Comparison of ENCODE assay signal across 8 cellular contexts in the genomic region with DNA sequence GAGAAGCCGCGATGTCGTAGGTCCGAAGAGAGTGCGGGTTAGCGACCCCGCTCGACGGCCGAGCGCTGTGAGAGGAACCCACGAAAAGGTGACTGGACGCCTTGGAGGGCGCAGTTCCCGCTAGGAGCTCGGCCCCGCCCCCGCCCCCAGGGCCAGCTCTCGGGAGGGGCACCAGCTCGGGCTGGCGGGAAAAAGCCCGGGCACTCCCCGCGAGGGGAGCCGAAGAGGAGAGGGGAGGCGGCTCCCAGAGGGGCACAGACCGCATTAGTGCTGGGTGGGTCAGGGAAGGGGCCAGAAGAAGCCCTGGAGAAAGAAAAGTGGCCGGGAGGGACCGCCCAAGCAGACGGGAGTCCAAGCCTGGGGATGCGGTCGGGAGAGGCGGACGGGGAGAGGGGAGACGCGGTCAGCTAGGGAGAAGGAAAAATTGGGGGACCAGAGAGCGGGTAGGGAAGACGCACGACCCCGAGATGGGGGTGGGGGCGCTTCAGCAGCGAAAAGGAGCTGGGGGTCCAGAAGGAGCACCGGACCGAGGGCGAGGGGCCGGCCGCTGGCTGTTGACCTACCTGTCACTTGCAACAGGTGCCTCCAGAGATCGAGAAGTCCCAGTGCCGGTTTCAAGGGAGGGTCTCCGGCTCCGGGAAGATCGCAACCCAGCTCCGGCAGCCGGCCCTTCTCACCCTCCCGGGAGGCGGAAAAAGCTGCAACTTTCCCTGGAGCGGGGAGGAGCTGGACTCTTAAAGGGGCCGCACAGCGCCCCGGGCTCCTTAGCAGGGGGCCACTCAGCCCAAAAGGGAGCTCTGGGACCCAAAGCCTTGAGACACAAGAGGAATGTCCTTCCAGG. TPM values are rescaled to one million over a fixed set of nuclear protein-coding genes. Genes with fewer than 3 reads are reported as not detected.
DNase-seq lines count a peak whose midpoint lies in the region; ATAC-seq and TF ChIP-seq lines count a peak whose summit lies in the region.

A gene (minus strand): TSS at position 681 of the 841 bp plus-strand sequence. CDS start 30,084 bp downstream, outside the sequence.

- peak within 1 kb of the TSS; percentile 82 for H3K4me3 Mint-ChIP-seq in type B pancreatic cell

- peaks cover 17% of the 10 kb centered on the region for H3K27me3 Mint-ChIP-seq in type B pancreatic cell

- H3K4me1 Mint-ChIP-seq in type B pancreatic cell (ENCODE audit: unreplicated experiment) = no peaks in the 10 kb centered on the region

- H3K27me3 ChIP-seq in HUES64 (ENCODE audit: insufficient read depth, low read length) (peaks cover 46% of the 10 kb centered on the region), lower lobe of right lung (ENCODE audit: low read depth) (no peaks in the 10 kb centered on the region)

- DNase-seq in AG09309 (ENCODE audit: low read depth) = no peak
- DNase-seq in dermis blood vessel endothelial cell = peak; percentile 54
- DNase-seq in lower lobe of right lung = peak; percentile 46
- no peak for DNase-seq in type B pancreatic cell (ENCODE audit: extremely low spot score, unreplicated experiment)
- DNase-seq in activated CD4-positive, CD25-positive, alpha-beta regulatory T cell treated with anti-CD3 and anti-CD28 coated beads, Interleukin-2, amount 50 U/mL, for 72 hours = no peak
- DNase-seq in NOMO-1 treated with DMSO at 0.1 percent for 48 hours (lab: John Stamatoyannopoulos, UW; ENCODE audit: unreplicated experiment) = no peak

- ATAC-seq in lower lobe of right lung = peak; percentile 76 to 88
- no peak for ATAC-seq in esophagus mucosa

- TF ChIP-seq CTCF in AG09309 (IDR thresholded peaks at IDR 0.05; ENCODE audit: control insufficient read depth, insufficient read depth, low read depth, low read length, missing control alignments) = no peak
- no peak for TF ChIP-seq CTCF in lower lobe of right lung (IDR thresholded peaks at IDR 0.05)
- TF ChIP-seq CTCF in type B pancreatic cell (conservative IDR thresholded peaks at IDR 0.05) = no peak

- H3K36me3 ChIP-seq in HUES64 (ENCODE audit: insufficient read depth, low read length) (no peaks in the 10 kb centered on the region), lower lobe of right lung (no peaks in the 10 kb centered on the region)

- H3K27ac Mint-ChIP-seq in type B pancreatic cell = no peak within 1 kb of the TSS

- H3K27ac ChIP-seq in HUES64 (ENCODE audit: low read depth, low read length) (no peak within 1 kb of the TSS), lower lobe of right lung (peak within 1 kb of the TSS; percentile 58)

- H3K9me3 ChIP-seq in HUES64 (ENCODE audit: insufficient read depth, low read depth, low read length) (no peaks in the 10 kb centered on the region), lower lobe of right lung (no peaks in the 10 kb centered on the region)

- no peak within 1 kb of the TSS for H3K9ac ChIP-seq in HUES64 (ENCODE audit: low read depth, low read length)

- 1% methylated on average over 60 of the region's 60 CpGs for WGBS in HUES64

- peaks cover 9% of the 10 kb centered on the region for H3K9me3 Mint-ChIP-seq in type B pancreatic cell

- peak within 1 kb of the TSS; percentile 70 for H3K4me3 ChIP-seq in AG09309 (ENCODE audit: control insufficient read depth, low read depth, low read length)
- H3K4me3 ChIP-seq in HUES64 (ENCODE audit: low read length) = peak within 1 kb of the TSS; percentile 68
- H3K4me3 ChIP-seq in lower lobe of right lung = peak within 1 kb of the TSS; percentile 74

- no peaks in the 10 kb centered on the region for H3K36me3 Mint-ChIP-seq in type B pancreatic cell

- H3K4me1 ChIP-seq in HUES64 (ENCODE audit: insufficient read depth, low read length) (no peaks in the 10 kb centered on the region), lower lobe of right lung (no peaks in the 10 kb centered on the region)

- intact Hi-C loops in lower lobe of right lung (cut with DNase I) = no loop called here

RNA-seq across cellular contexts. Expression of the gene that starts here (rescaled TPM):
- 0.55 TPM for polyA plus RNA-seq in HUES64 (2013, experiment 1 of 2)
- 0.76 TPM for polyA plus RNA-seq in HUES64 (2013, experiment 2 of 2)
- total RNA-seq in dermis blood vessel endothelial cell (31.7 and 52.4 TPM in 2 replicates), lower lobe of right lung (15.3 TPM), type B pancreatic cell (ENCODE audit: low replicate concordance) (4.0 and 7.8 TPM in 2 replicates), esophagus mucosa (2.9 TPM)

Comparison
In these comparisons a context has a peak if more than half of its experiments do, and no peak if none do; other contexts are left out.
1. DNase-seq: peak in dermis blood vessel endothelial cell (single experiment) and lower lobe of right lung (single experiment); none in AG09309 (single experiment), type B pancreatic cell (single experiment), activated CD4-positive, CD25-positive, alpha-beta regulatory T cell treated with anti-CD3 and anti-CD28 coated beads, Interleukin-2, amount 50 U/mL, for 72 hours (single experiment) and NOMO-1 treated with DMSO at 0.1 percent for 48 hours (single experiment).
2. Peak in every context shown above with its lines, with median percentiles within 50 percentile points of each other: H3K4me3 ChIP-seq.